ENCODE assay signal across 8 cellular contexts in the genomic region with DNA sequence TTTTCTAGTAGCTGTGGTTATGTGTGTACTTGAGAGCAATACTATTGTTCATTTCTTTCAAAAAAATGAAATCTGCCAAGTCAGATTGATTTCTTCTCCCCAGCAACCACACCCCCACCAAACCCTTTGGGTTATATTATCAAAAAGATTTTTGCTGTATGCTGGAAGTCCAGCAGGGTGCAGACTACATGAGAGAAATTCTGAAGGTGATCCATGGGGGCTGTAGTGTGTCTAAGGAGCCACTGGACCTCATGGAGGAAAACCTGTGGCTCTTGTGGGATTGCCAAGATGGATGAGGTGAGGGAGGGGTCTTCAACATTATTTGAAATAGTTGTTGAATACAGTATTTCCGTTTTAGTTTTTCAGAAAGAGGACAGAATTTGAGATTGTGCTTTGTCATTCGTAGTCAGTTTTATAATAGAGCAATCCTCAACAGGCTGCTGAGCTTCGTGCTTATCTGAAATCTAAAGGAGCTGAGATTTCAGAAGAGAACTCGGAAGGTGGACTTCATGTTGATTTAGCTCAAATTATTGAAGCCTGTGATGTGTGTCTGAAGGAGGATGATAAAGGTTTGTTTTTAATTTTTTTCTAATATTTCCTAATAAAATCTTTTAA. TPM values are rescaled to one million over a fixed set of nuclear protein-coding genes. Genes with fewer than 3 reads are reported as not detected.
A peak's percentile ranks its signal among the peaks of the same experiment; 100 is the strongest.
DNase-seq lines count a peak whose midpoint lies in the region; ATAC-seq, FAIRE-seq and TF ChIP-seq lines count a peak whose summit lies in the region.

No MANE protein-coding gene starts in this region.

- H3K9me3 ChIP-seq in A673 (ENCODE audit: low read depth, low read length, poor library complexity, severe bottlenecking) (no peaks in the 10 kb centered on the region), endothelial cell of umbilical vein (replicated peaks; ENCODE audit: control insufficient read depth, insufficient read depth, low read length) (no peaks in the 10 kb centered on the region)

- dilution Hi-C loops in endothelial cell of umbilical vein (cut with MboI; ENCODE audit: extremely low pct_ligation_motif_present, low sequenced_read_pairs): no loop called here

- ATAC-seq in left cardiac atrium (no peak), GM18511 (IDR thresholded peaks at IDR 0.05; ENCODE audit: unreplicated experiment) (no peak)

- H3K79me2 ChIP-seq in endothelial cell of umbilical vein (ENCODE audit: control insufficient read depth, insufficient read depth, low read length): peaks cover 57% of the 10 kb centered on the region

- TF ChIP-seq POLR2A in endothelial cell of umbilical vein (IDR thresholded peaks at IDR 0.05; ENCODE audit: low read depth, low read length): no peak

- H4K20me1 ChIP-seq in endothelial cell of umbilical vein (replicated peaks; ENCODE audit: control insufficient read depth, extremely low read depth, insufficient read depth, low read length): peaks cover 6% of the 10 kb centered on the region

- H2AFZ ChIP-seq in endothelial cell of umbilical vein (ENCODE audit: low read depth, low read length): no peak overlapping the region

- DNase-seq in A673 (ENCODE audit: low spot score) (peak; percentile 88), EL (peak; percentile 37), OCI-M1 (lab: John Stamatoyannopoulos, UW) (peak; percentile 51), endothelial cell of umbilical vein (ENCODE audit: low read depth, low spot score) (peak; percentile 31), ecto neural progenitor cell (ENCODE audit: low spot score) (no peak), COR-L47 (lab: John Stamatoyannopoulos, UW) (no peak), left cardiac atrium (no peak)

- H3K36me3 ChIP-seq in A673 (ENCODE audit: insufficient read depth, low read length, poor library complexity, severe bottlenecking) (peaks cover 50% of the 10 kb centered on the region), endothelial cell of umbilical vein (ENCODE audit: control insufficient read depth in 2 of 2, extremely low read depth in 1 of 2, insufficient read depth in 2 of 2, low read length in 2 of 2) (peaks cover 7 to 16% of the 10 kb centered on the region in 2 experiments)

- CTCF ChIA-PET in A673 (lab: Charles Lee) (interaction anchor here (1.5 kb wide), 1 partner anchor 200 kb away, joined by 5 read pairs; no protein-coding TSS in a partner anchor), endothelial cell of umbilical vein (lab: Charles Lee) (no interaction called here)

- no peaks in the 10 kb centered on the region for H3K9me1 ChIP-seq in endothelial cell of umbilical vein (replicated peaks; ENCODE audit: control insufficient read depth, extremely low read depth, insufficient read depth, low read length)

- H3K4me3 ChIP-seq in A673 (ENCODE audit: low read depth, low read length, poor library complexity, severe bottlenecking) (peak overlapping the region; percentile 2), endothelial cell of umbilical vein (replicated peaks in 1 of 3; ENCODE audit: insufficient read depth in 1 of 3, low read depth in 1 of 3, low read length in 3 of 3) (no peak overlapping the region)

- H3K4me1 ChIP-seq in A673 (ENCODE audit: insufficient read depth, low read length, poor library complexity, severe bottlenecking): peaks cover 33% of the 10 kb centered on the region
- peaks cover 20% of the 10 kb centered on the region for H3K4me1 ChIP-seq in endothelial cell of umbilical vein (ENCODE audit: control insufficient read depth, extremely low read depth, insufficient read depth, low read length)

- intact Hi-C loops in A673 (cut with micrococcal nuclease; ENCODE audit: unreplicated experiment): no loop called here
- intact Hi-C loops in endothelial cell of umbilical vein (cut with micrococcal nuclease): no loop called here
- intact Hi-C loops in left cardiac atrium (cut with DNase I): loop anchor here in 1 of 2 donors (10.0 kb wide), 1 partner anchor 162 kb away; no protein-coding TSS in a partner anchor

- H3K27me3 ChIP-seq in A673 (replicated peaks; ENCODE audit: insufficient read depth, low read depth, low read length, poor library complexity) (no peaks in the 10 kb centered on the region), endothelial cell of umbilical vein (ENCODE audit: control insufficient read depth in 2 of 2, insufficient read depth in 2 of 2, low read length in 2 of 2) (no peaks in the 10 kb centered on the region)

- H3K9ac ChIP-seq in endothelial cell of umbilical vein (replicated peaks; ENCODE audit: extremely low read depth, insufficient read depth, low read length): no peak overlapping the region

- TF ChIP-seq CTCF in A673 (conservative IDR thresholded peaks at IDR 0.05; ENCODE audit: low read depth, low read length) (peak; percentile 79), endothelial cell of umbilical vein (IDR thresholded peaks at IDR 0.05; ENCODE audit: extremely low read depth in 1 of 2, insufficient read depth in 1 of 2, low read depth in 1 of 2, low read length in 2 of 2) (no peak)

- POLR2A ChIA-PET in A673 (lab: Charles Lee; ENCODE audit: low non-redundant PET) (no interaction called here), endothelial cell of umbilical vein (lab: Charles Lee) (no interaction called here)

- no TSS peak for BruUV-seq in A673 (replicated peaks; lab: Mats Ljungman, UMichigan)
- BruUV-seq in endothelial cell of umbilical vein (replicated peaks; lab: Mats Ljungman, UMichigan): no TSS peak

- H3K27ac ChIP-seq in A673 (ENCODE audit: low read depth, low read length, poor library complexity, severe bottlenecking): peak overlapping the region; percentile 28
- no peak overlapping the region for H3K27ac ChIP-seq in endothelial cell of umbilical vein (ENCODE audit: insufficient read depth, low read depth, low read length)

- no peak for FAIRE-seq in endothelial cell of umbilical vein (lab: Jason Lieb, UNC)

- peak overlapping the region; percentile 47 for H3K4me2 ChIP-seq in endothelial cell of umbilical vein (ENCODE audit: insufficient read depth, low read length)

TF ChIP-seq in endothelial cell of umbilical vein, 7 proteins besides CTCF, POLR2A, EP300 and RAD21:
- TF ChIP-seq GATA2 (IDR thresholded peaks at IDR 0.05; ENCODE audit: insufficient read depth, insufficient read length, low read depth, low read length): no peak
- TF ChIP-seq JUN (IDR thresholded peaks at IDR 0.05; ENCODE audit: borderline replicate concordance, insufficient read depth, insufficient read length, low read depth): no peak
- no peak for TF ChIP-seq FOS (IDR thresholded peaks at IDR 0.05; ENCODE audit: borderline replicate concordance, insufficient read depth, low read length)
- TF ChIP-seq EZH2 (IDR thresholded peaks at IDR 0.05; ENCODE audit: borderline replicate concordance, low read depth, low read length, severe bottlenecking): no peak
- TF ChIP-seq POLR2AphosphoS5 (IDR thresholded peaks at IDR 0.05; ENCODE audit: insufficient read depth, low read depth, low read length): no peak
- no peak for TF ChIP-seq MAX (IDR thresholded peaks at IDR 0.05; ENCODE audit: insufficient read depth, insufficient read length)
- TF ChIP-seq MYC (IDR thresholded peaks at IDR 0.05; ENCODE audit: low read depth, low read length): no peak
TF ChIP-seq in endothelial cell of umbilical vein: peak in this region for 0.

RNA-seq across cellular contexts. Expression of gene EIF3M, which starts 3.1 kb away (rescaled TPM):
- total RNA-seq in A673 (2021) (1,025 and 1,119 TPM in 2 replicates), endothelial cell of umbilical vein (240 and 243 TPM in 2 replicates), left cardiac atrium (100 to 1,000 TPM; 145 to 180 TPM)
- polyA plus RNA-seq in endothelial cell of umbilical vein: 135 and 229 TPM in 2 replicates
- polyA plus RNA-seq in endothelial cell of umbilical vein (2011; cell fraction: cytosol; rRNA removed): 379 and 393 TPM in 2 replicates
- 246 and 333 TPM in 2 replicates for polyA plus RNA-seq in endothelial cell of umbilical vein (2011; cell fraction: nucleus; rRNA removed)
- polyA plus RNA-seq in endothelial cell of umbilical vein (2012): 345 and 457 TPM in 2 replicates
- 106 and 118 TPM in 2 replicates for polyA minus RNA-seq in endothelial cell of umbilical vein
- 146 TPM for polyA minus RNA-seq in endothelial cell of umbilical vein (2011; cell fraction: cytosol; rRNA and poly(A)+ RNA removed)
- 46.5 and 55.2 TPM in 2 replicates for polyA minus RNA-seq in endothelial cell of umbilical vein (2011; cell fraction: nucleus; rRNA and poly(A)+ RNA removed)

Comparison
In these comparisons a context has a peak if more than half of its experiments do, and no peak if none do; other contexts are left out.
1. DNase-seq: peak in A673 (single experiment), EL (single experiment), OCI-M1 (single experiment) and endothelial cell of umbilical vein (single experiment); none in ecto neural progenitor cell (single experiment), COR-L47 (single experiment) and left cardiac atrium (single experiment).